ENCODE assay signal across 2 cellular contexts in the genomic region with DNA sequence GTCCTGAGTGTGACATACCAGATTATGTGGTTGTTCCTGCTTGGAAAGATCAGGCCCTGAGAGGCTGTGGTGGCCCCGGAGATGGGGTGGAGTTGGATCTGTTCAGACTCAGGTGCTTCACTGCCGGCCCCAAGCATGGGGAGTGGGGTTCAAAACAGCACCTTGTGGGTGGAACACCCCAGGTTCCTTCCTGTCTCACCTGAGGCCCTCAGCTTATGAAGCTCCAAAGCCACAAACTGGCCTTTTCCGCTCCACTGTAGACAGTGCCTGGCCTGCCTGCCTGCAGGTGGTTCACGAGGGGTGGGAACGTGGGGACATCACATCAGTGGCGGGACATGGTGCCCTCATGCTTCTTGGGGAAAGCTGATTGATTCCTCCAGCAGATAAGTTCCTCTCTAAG.
TF ChIP-seq lines count a peak whose summit lies in the region.

No MANE protein-coding gene starts in this region.

TF ChIP-seq in IMR-90, 13 proteins besides CTCF, POLR2A, EP300 and RAD21:
- TF ChIP-seq FOS (IDR thresholded peaks at IDR 0.05; ENCODE audit: low read depth, low read length) (no peak), CHD1 (IDR thresholded peaks at IDR 0.05; ENCODE audit: low read depth, low read length) (no peak), MAZ (IDR thresholded peaks at IDR 0.05; ENCODE audit: borderline replicate concordance, low read depth, low read length) (no peak), RCOR1 (IDR thresholded peaks at IDR 0.05; ENCODE audit: insufficient replicate concordance, low read length) (no peak), RFX5 (IDR thresholded peaks at IDR 0.05; ENCODE audit: low read depth, low read length) (no peak), MAFK (IDR thresholded peaks at IDR 0.05; ENCODE audit: low read depth, low read length) (no peak), SMC3 (IDR thresholded peaks at IDR 0.05; ENCODE audit: low read depth, low read length) (no peak)
- TF ChIP-seq, protein P1, sequence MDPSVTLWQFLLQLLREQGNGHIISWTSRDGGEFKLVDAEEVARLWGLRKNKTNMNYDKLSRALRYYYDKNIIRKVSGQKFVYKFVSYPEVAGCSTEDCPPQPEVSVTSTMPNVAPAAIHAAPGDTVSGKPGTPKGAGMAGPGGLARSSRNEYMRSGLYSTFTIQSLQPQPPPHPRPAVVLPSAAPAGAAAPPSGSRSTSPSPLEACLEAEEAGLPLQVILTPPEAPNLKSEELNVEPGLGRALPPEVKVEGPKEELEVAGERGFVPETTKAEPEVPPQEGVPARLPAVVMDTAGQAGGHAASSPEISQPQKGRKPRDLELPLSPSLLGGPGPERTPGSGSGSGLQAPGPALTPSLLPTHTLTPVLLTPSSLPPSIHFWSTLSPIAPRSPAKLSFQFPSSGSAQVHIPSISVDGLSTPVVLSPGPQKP (IDR thresholded peaks at IDR 0.05; ENCODE audit: borderline replicate concordance, low read depth, low read length), result no peak
TF ChIP-seq in IMR-90: peak in this region for 0.

TF ChIP-seq in H1, 55 proteins besides CTCF, POLR2A, EP300 and RAD21:
- TF ChIP-seq BRCA1 (IDR thresholded peaks at IDR 0.05; ENCODE audit: low read depth, low read length), result no peak
- no peak for TF ChIP-seq CHD7 (IDR thresholded peaks at IDR 0.05; ENCODE audit: insufficient replicate concordance, low read length)
- no peak for TF ChIP-seq ASH2L (IDR thresholded peaks at IDR 0.05; ENCODE audit: low read length)
- no peak for TF ChIP-seq E2F6 (IDR thresholded peaks at IDR 0.05)
- TF ChIP-seq MAFK (IDR thresholded peaks at IDR 0.05; ENCODE audit: low read depth, low read length), result no peak
- no peak for TF ChIP-seq RBBP5 (IDR thresholded peaks at IDR 0.05; ENCODE audit: borderline replicate concordance, low read depth, low read length)
- TF ChIP-seq FOSL1 (IDR thresholded peaks at IDR 0.05; ENCODE audit: insufficient read depth, low read depth, low read length), result no peak
- TF ChIP-seq GTF2F1 (IDR thresholded peaks at IDR 0.05; ENCODE audit: borderline replicate concordance, low read depth, low read length), result no peak
- TF ChIP-seq BCL11A (IDR thresholded peaks at IDR 0.05; ENCODE audit: low read depth in 2 of 2, low read length in 2 of 2), result no peak
- TF ChIP-seq NANOG (IDR thresholded peaks at IDR 0.05; ENCODE audit: insufficient read depth, low read depth, low read length, poor library complexity, severe bottlenecking), result no peak
- no peak for TF ChIP-seq KDM1A (IDR thresholded peaks at IDR 0.05; ENCODE audit: borderline replicate concordance, low read length)
- TF ChIP-seq SRF (IDR thresholded peaks at IDR 0.05; ENCODE audit: low read depth, low read length), result no peak
- no peak for TF ChIP-seq SP2 (IDR thresholded peaks at IDR 0.05; ENCODE audit: low read length)
